Comparison of ENCODE assay signal across 1 cellular context in the genomic region with DNA sequence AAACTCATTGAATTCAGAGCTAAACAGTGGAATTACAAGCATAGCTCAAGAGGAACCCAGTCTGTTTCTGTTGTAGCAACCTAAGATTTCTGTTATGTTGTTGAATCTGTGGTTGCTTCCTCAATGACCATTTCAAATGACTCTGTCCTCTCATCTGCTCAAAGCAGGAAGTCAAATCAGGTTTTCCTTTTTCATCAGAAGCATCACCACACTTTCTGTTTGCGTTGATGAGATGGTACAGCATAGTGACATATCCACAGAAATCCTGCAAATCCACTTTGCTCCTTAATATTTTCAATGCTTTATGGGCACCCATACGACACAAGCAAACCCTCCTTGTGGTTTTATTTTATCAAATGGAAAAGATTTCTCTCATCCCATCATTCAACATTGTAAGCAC.
TF ChIP-seq lines count a peak whose summit lies in the region.

No MANE protein-coding gene starts in this region.

TF ChIP-seq in GM12878, 131 proteins besides CTCF, POLR2A, EP300 and RAD21:
- TF ChIP-seq SPI1 (IDR thresholded peaks at IDR 0.05; ENCODE audit: borderline replicate concordance, insufficient read depth, low read depth, low read length), result peak; percentile 39; the same call in 1 of the 2 replicates
- TF ChIP-seq EED (IDR thresholded peaks at IDR 0.05; ENCODE audit: low read depth), result 0 out of 2 replicates have a peak, but pooled peaks have one; percentile 11
- TF ChIP-seq MTA2 (IDR thresholded peaks at IDR 0.05; ENCODE audit: low read depth), result no peak
- TF ChIP-seq POU2F2 (IDR thresholded peaks at IDR 0.05; ENCODE audit: borderline replicate concordance, low read depth, low read length), result no peak
- TF ChIP-seq CREB1 (IDR thresholded peaks at IDR 0.05; ENCODE audit: low read depth), result peak; percentile 35; the same call in 1 of the 2 replicates
- TF ChIP-seq, protein P1, sequence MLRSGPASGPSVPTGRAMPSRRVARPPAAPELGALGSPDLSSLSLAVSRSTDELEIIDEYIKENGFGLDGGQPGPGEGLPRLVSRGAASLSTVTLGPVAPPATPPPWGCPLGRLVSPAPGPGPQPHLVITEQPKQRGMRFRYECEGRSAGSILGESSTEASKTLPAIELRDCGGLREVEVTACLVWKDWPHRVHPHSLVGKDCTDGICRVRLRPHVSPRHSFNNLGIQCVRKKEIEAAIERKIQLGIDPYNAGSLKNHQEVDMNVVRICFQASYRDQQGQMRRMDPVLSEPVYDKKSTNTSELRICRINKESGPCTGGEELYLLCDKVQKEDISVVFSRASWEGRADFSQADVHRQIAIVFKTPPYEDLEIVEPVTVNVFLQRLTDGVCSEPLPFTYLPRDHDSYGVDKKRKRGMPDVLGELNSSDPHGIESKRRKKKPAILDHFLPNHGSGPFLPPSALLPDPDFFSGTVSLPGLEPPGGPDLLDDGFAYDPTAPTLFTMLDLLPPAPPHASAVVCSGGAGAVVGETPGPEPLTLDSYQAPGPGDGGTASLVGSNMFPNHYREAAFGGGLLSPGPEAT (IDR thresholded peaks at IDR 0.05; ENCODE audit: low read depth), result 0 out of 2 replicates have a peak, but pooled peaks have one; percentile 17
- peak; percentile 55; the same call in 1 of the 2 replicates for TF ChIP-seq FOXM1 (IDR thresholded peaks at IDR 0.05; ENCODE audit: low read depth, low read length)
- TF ChIP-seq BHLHE40 (IDR thresholded peaks at IDR 0.05; ENCODE audit: borderline replicate concordance in 1 of 2, low read depth in 2 of 2, low read length in 1 of 2), result no peak
- TF ChIP-seq, protein P2, sequence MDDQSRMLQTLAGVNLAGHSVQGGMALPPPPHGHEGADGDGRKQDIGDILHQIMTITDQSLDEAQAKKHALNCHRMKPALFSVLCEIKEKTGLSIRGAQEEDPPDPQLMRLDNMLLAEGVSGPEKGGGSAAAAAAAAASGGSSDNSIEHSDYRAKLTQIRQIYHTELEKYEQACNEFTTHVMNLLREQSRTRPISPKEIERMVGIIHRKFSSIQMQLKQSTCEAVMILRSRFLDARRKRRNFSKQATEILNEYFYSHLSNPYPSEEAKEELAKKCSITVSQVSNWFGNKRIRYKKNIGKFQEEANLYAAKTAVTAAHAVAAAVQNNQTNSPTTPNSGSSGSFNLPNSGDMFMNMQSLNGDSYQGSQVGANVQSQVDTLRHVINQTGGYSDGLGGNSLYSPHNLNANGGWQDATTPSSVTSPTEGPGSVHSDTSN (IDR thresholded peaks at IDR 0.05; ENCODE audit: insufficient replicate concordance, low read depth, low read length), result no peak
- no peak for TF ChIP-seq POLR2AphosphoS5 (IDR thresholded peaks at IDR 0.05; ENCODE audit: low read length)
- peak; percentile 26; the same call in 1 of the 2 replicates for TF ChIP-seq MXI1 (IDR thresholded peaks at IDR 0.05; ENCODE audit: low read depth, low read length)
- peak; percentile 71; the same call in 1 of the 2 replicates for TF ChIP-seq RBBP5 (conservative IDR thresholded peaks at IDR 0.05)
- TF ChIP-seq TAF1 (IDR thresholded peaks at IDR 0.05; ENCODE audit: borderline replicate concordance, low read depth, low read length), result no peak
- peak in 1 of 2 experiments; percentile 46; a peak in 1 of 4 replicates for TF ChIP-seq ETV6 (conservative IDR thresholded peaks at IDR 0.05 in 1 of 2, IDR thresholded peaks at IDR 0.05 in 1 of 2; ENCODE audit: borderline replicate concordance in 1 of 2, low read depth in 1 of 2)
- peak; percentile 56 to 66; a peak in 3 of 4 replicates for TF ChIP-seq IKZF2 (IDR thresholded peaks at IDR 0.05)
- TF ChIP-seq RUNX3 (IDR thresholded peaks at IDR 0.05; ENCODE audit: low read length), result peak; percentile 64
